ENCODE assay signal across 8 cellular contexts in the genomic region with DNA sequence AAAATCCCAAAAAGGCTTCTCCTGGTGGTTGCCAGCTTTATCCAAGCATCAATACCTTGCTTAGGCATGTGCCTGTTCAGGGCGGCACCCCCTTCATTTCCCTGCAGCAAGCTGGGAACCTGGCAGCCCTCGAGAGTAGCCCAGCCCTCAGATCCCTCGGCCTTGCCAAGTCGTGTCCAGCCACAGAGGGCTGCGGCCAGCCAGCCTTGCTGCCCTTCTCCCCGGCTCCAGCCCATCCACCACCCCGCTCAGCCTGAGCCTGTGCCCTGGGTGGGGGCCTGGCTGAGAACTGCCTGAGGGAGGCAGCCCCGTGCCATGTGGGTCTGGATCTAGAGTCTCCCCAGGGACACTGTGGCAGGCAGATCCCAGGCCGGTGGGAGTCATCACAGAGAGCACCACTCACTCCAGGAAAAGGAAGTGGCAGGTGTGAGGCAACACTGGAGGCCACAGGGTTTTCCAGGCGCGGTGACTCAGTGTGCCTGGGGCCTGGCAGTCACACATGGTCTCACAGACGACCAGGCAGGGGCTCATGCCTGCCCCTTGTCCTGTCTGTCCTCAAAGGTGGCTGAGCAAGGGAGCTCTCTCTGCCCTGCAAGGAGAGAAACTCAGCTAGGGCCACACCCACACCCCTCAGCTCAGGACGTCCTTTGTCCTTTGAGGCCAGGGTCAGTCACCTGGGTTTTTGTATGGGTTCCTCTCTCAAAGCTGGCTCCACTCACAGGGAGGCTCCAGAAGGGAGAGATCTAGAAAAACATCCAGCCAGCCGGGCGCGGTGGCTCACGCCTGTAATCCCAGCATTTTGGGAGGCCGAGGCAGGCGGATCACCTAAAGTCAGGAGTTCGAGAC. TPM values are rescaled to one million over a fixed set of nuclear protein-coding genes. Genes with fewer than 3 reads are reported as not detected.
A peak's percentile ranks its signal among the peaks of the same experiment; 100 is the strongest.
DNase-seq lines count a peak whose midpoint lies in the region; ATAC-seq and TF ChIP-seq lines count a peak whose summit lies in the region.

No MANE protein-coding gene starts in this region.

- intact Hi-C loops in tibial artery (cut with DNase I; ENCODE audit: low total_unique reads), result no loop called here

- peak overlapping the region; percentile 82 to 97 for H3K27ac ChIP-seq in tibial artery

- H3K36me3 ChIP-seq in tibial artery, result peaks cover 41 to 62% (median 44%) of the 10 kb centered on the region in 3 donors

- ATAC-seq in SK-N-SH treated with all-trans-retinoic acid at 6 μM for 48 hours, result peak; percentile 19
- no peak for ATAC-seq in HG02763 (IDR thresholded peaks at IDR 0.05; ENCODE audit: unreplicated experiment)
- no peak for ATAC-seq in GM21723 (IDR thresholded peaks at IDR 0.05; ENCODE audit: unreplicated experiment)

- H3K4me3 ChIP-seq in tibial artery, result no peak overlapping the region

- H3K4me1 ChIP-seq in tibial artery, result peaks cover 6 to 92% (median 79%) of the 10 kb centered on the region in 4 donors

- H3K27me3 ChIP-seq in tibial artery, result no peaks in the 10 kb centered on the region

- H3K9me3 ChIP-seq in tibial artery, result no peaks in the 10 kb centered on the region

- TF ChIP-seq CTCF in tibial artery (IDR thresholded peaks at IDR 0.05), result no peak

- DNase-seq in H4 (ENCODE audit: low spot score) (peak; percentile 86), cerebellum (ENCODE audit: low spot score) (peak; percentile 85), lung microvascular endothelial cell (ENCODE audit: low read depth in 2 of 2) (peak; percentile 90 to 93), tibial artery (peak; percentile 90 to 97), NCI-H1694 treated with DMSO at 0.1 percent for 48 hours (lab: John Stamatoyannopoulos, UW) (no peak)

TF ChIP-seq in SK-N-SH treated with all-trans-retinoic acid at 6 μM for 48 hours, 23 proteins besides CTCF, POLR2A, EP300 and RAD21:
- TF ChIP-seq SNAI2 (CRISPR knock-in tag; IDR thresholded peaks at IDR 0.05), result 0 out of 2 replicates have a peak, but pooled peaks have one; percentile 47
- no peak for TF ChIP-seq ZNF8 (CRISPR knock-in tag; IDR thresholded peaks at IDR 0.05)

RNA-seq across cellular contexts. Expression of gene CDC42BPG, which starts 12.2 kb away (rescaled TPM):
- total RNA-seq in H4 (2014; rRNA removed; shearing (Covaris generic)), result 0.02 TPM in 1 of 2 replicates, not detected in the other
- total RNA-seq in cerebellum, result 1.4 TPM
- total RNA-seq in lung microvascular endothelial cell, result 0.22 and 0.79 TPM in 2 replicates

RNA-seq across cellular contexts. Expression of gene EHD1, which starts 21.8 kb away (rescaled TPM):
- 13.5 and 14.2 TPM in 2 replicates for total RNA-seq in H4 (2014; rRNA removed; shearing (Covaris generic))
- total RNA-seq in cerebellum (34.0 TPM), lung microvascular endothelial cell (27.6 and 33.6 TPM in 2 replicates)

RNA-seq across cellular contexts. Expression of gene MEN1, which starts 46.3 kb away (rescaled TPM):
- total RNA-seq in H4 (2014; rRNA removed; shearing (Covaris generic)), result 8.9 and 10.6 TPM in 2 replicates
- total RNA-seq in cerebellum, result 13.2 TPM
- total RNA-seq in lung microvascular endothelial cell, result 10.5 and 12.5 TPM in 2 replicates

RNA-seq across cellular contexts. Expression of gene MAP4K2, which starts 53.6 kb away (rescaled TPM):
- total RNA-seq in H4 (2014; rRNA removed; shearing (Covaris generic)), result 18.0 and 40.9 TPM in 2 replicates
- total RNA-seq in cerebellum, result 10.1 TPM
- 34.9 and 51.0 TPM in 2 replicates for total RNA-seq in lung microvascular endothelial cell
